Comparison of ENCODE assay signal across 23 cellular contexts in the genomic region with DNA sequence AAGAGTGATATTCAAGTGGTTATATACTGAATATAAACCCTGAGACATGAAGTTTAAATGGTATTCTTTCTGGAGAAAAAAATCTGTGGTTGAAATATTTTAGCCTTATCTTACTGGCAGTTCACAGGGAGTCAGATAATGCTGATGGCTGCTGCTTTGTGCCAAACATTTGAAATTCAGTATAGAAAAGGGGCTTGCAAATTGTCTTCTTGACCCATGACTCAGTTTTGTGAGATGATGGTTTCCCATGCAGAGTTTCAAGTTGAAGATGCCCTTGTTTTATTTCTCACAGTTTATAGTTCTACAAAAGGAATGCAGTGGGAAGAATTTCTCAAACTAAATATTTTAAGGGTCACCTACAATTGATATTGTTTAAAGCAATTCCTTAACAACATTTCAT.
"Had no signal": no experiment of that assay in that cellular context is flagged by ENCODE, and none has a peak within 500 bp of the region (broad histone marks: within the 10 kb centered on the region; RNA-seq: fewer than 3 reads in every experiment).

No MANE protein-coding gene starts in this region.

- H3K9ac ChIP-seq: parathyroid adenoma had no signal

- ATAC-seq: effector memory CD8-positive, alpha-beta T cell; heart left ventricle; left colon; left ventricle myocardium superior; psoas muscle; right lobe of liver; stimulated activated naive B cell treated with anti-CD40 and anti-IgM and Interleukin-4, amounts not matched to agents 10 μg/mL and 1 μg/mL and 100 μg/mL, for 72 hours; stimulated activated naive CD8-positive, alpha-beta T cell treated with anti-CD3 and anti-CD28 coated beads, Interleukin-15, amount 100 ng/mL, for 72 hours had no signal

- H3K36me3 ChIP-seq: heart left ventricle, right lobe of liver, tibial nerve, upper lobe of right lung, vagina had no signal

- DNase-seq: effector memory CD8-positive, alpha-beta T cell; foreskin melanocyte; heart left ventricle; hippocampal formation; left colon; left ventricle myocardium superior; mesenchymal stem cell; naive B cell; nephron progenitor cell; psoas muscle; retina; right lobe of liver; stimulated activated CD4-positive, alpha-beta T cell treated with anti-CD3 and anti-CD28 coated beads, Interleukin-2, amount 100 ng/mL, for 24 hours; stimulated activated CD4-positive, alpha-beta T cell treated with anti-CD3 and anti-CD28 coated beads, Interleukin-4, amount 100 ng/mL, for 4 hours; stimulated activated naive B cell treated with anti-CD40 and anti-IgM and Interleukin-4, amounts not matched to agents 10 μg/mL and 1 μg/mL and 100 μg/mL, for 72 hours; stimulated activated naive CD8-positive, alpha-beta T cell treated with anti-CD3 and anti-CD28 coated beads, Interleukin-15, amount 100 ng/mL, for 72 hours; testis; upper lobe of right lung had no signal

- H2AFZ ChIP-seq: parathyroid adenoma had no signal

- H3K27ac ChIP-seq: heart left ventricle, parathyroid adenoma, psoas muscle, right lobe of liver, skin epidermis, testis, tibial nerve, upper lobe of right lung, vagina had no signal

- H3K79me2 ChIP-seq: parathyroid adenoma had no signal

- H3K4me1 ChIP-seq: heart left ventricle, parathyroid adenoma, psoas muscle, right lobe of liver, testis, tibial nerve, upper lobe of right lung, vagina had no signal

- H3K4me3 ChIP-seq: heart left ventricle, lung, psoas muscle, right lobe of liver, skin epidermis, testis, tibial nerve, upper lobe of right lung, vagina had no signal

- H3K9me3 ChIP-seq: psoas muscle, right lobe of liver, testis, tibial nerve, upper lobe of right lung, vagina had no signal

- H3K27me3 ChIP-seq: heart left ventricle, right lobe of liver, testis, tibial nerve, upper lobe of right lung, vagina had no signal
